ENCODE assay signal across 8 cellular contexts in the genomic region with DNA sequence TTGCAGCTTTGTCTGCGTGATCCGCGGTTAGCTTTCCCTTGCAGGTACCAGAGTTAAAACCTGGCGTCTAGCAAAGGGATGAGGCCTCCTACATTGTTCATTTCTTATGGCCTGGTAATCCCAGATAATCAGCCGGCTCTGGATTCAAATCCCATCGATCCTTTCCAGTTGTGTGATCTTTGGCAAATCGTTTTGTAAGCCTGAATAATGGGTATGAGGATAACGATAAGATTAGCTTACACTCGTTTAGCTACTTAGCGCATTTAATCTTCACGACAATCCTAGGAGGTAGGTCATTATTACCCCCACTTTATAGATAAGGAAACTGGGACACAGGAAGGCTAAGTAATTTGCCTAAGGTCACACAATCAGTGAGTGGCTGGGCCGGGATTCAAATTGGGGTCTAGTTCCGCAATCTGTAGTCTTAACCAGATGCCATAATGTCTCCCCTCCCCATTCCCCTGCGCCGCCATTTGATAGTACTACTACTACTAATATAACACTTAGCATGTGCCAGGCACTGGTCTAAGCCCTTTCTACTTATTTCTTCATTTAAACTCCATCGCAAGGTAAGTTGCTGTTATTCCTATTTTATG. TPM values are rescaled to one million over a fixed set of nuclear protein-coding genes. Genes with fewer than 3 reads are reported as not detected.
DNase-seq lines count a peak whose midpoint lies in the region; ATAC-seq and TF ChIP-seq lines count a peak whose summit lies in the region.

No MANE protein-coding gene starts in this region.

- H3K36me3 ChIP-seq in vagina, result no peaks in the 10 kb centered on the region
- peaks cover 3% of the 10 kb centered on the region for H3K36me3 ChIP-seq in effector memory CD4-positive, alpha-beta T cell (ENCODE audit: control insufficient read depth, insufficient read depth, low read length)

- H3K27ac Mint-ChIP-seq in activated CD4-positive, alpha-beta memory T cell treated with anti-CD3 and anti-CD28 coated beads, Interleukin-2, amount 10 ng/mL, durations not matched to agents 7 days and 5 days, result peak overlapping the region; percentile 88

- CTCF ChIA-PET in activated CD4-positive, alpha-beta memory T cell treated with anti-CD3 and anti-CD28 coated beads, Interleukin-2, amount 10 ng/mL, durations not matched to agents 7 days and 5 days (lab: Charles Lee), result interaction anchor here (1.2 to 1.7 kb wide), 4 partner anchors 47 to 331 kb away, joined by 3 to 8 read pairs (median 6); a partner anchor contains a TSS

- DNase-seq in left cardiac atrium (peak; percentile 4), left ventricle myocardium superior (no peak), vagina (ENCODE audit: extremely low spot score in 2 of 2) (no peak), lower leg skin (ENCODE audit: low spot score in 2 of 2) (no peak)
- no peak for DNase-seq in activated CD4-positive, alpha-beta memory T cell treated with anti-CD3 and anti-CD28 coated beads, Interleukin-2, amount 10 ng/mL, durations not matched to agents 7 days and 5 days
- no peak for DNase-seq in stimulated activated naive CD4-positive, alpha-beta T cell treated with Interleukin-2 at 50 U/mL for 16 hours (lab: John Stamatoyannopoulos, UW)
- DNase-seq in effector memory CD4-positive, alpha-beta T cell, result no peak

- H3K27me3 ChIP-seq in vagina, result no peaks in the 10 kb centered on the region
- H3K27me3 ChIP-seq in effector memory CD4-positive, alpha-beta T cell (replicated peaks; ENCODE audit: control insufficient read depth, insufficient read depth, low read length, poor library complexity, severe bottlenecking), result no peaks in the 10 kb centered on the region

- intact Hi-C loops in left cardiac atrium (cut with DNase I) (loop anchor here (2.0 to 10.0 kb wide), 5 partner anchors 193 to 453 kb away; no protein-coding TSS in a partner anchor), left ventricle myocardium superior (cut with micrococcal nuclease) (no loop called here), vagina (cut with DNase I) (loop anchor here (2.0 to 10.0 kb wide), 2 partner anchors 193 to 333 kb away; no protein-coding TSS in a partner anchor), lower leg skin (cut with DNase I; ENCODE audit: low total_unique reads) (loop anchor here (10.0 kb wide), 2 partner anchors 193 to 333 kb away; no protein-coding TSS in a partner anchor)

- TF ChIP-seq POLR2A in vagina (IDR thresholded peaks at IDR 0.05), result no peak
- no peak for TF ChIP-seq POLR2A in lower leg skin (IDR thresholded peaks at IDR 0.05)

- peak overlapping the region; percentile 85 for H3K4me3 Mint-ChIP-seq in activated CD4-positive, alpha-beta memory T cell treated with anti-CD3 and anti-CD28 coated beads, Interleukin-2, amount 10 ng/mL, durations not matched to agents 7 days and 5 days

- POLR2A ChIA-PET in activated CD4-positive, alpha-beta memory T cell treated with anti-CD3 and anti-CD28 coated beads, Interleukin-2, amount 10 ng/mL, durations not matched to agents 7 days and 5 days (lab: Charles Lee), result interaction anchor here (1.0 to 2.7 kb wide), 7 partner anchors 25 to 332 kb away, joined by 3 to 38 read pairs (median 10); a partner anchor contains a TSS

- no peaks in the 10 kb centered on the region for H3K27me3 Mint-ChIP-seq in activated CD4-positive, alpha-beta memory T cell treated with anti-CD3 and anti-CD28 coated beads, Interleukin-2, amount 10 ng/mL, durations not matched to agents 7 days and 5 days

- peaks cover 28% of the 10 kb centered on the region for H3K36me3 Mint-ChIP-seq in activated CD4-positive, alpha-beta memory T cell treated with anti-CD3 and anti-CD28 coated beads, Interleukin-2, amount 10 ng/mL, durations not matched to agents 7 days and 5 days (ENCODE audit: low read depth)

- TF ChIP-seq CTCF in vagina (IDR thresholded peaks at IDR 0.05) (no peak), lower leg skin (IDR thresholded peaks at IDR 0.05) (no peak)

- 63% methylated on average over 16 of the region's 16 CpGs for WGBS in lower leg skin, 2 donors

- H3K27ac ChIP-seq in vagina, result no peak overlapping the region
- no peak overlapping the region for H3K27ac ChIP-seq in effector memory CD4-positive, alpha-beta T cell (ENCODE audit: insufficient read depth, low read length, poor library complexity, severe bottlenecking)

- H3K4me3 ChIP-seq in iPS-11a (ENCODE audit: low read depth, low read length) (peak overlapping the region; percentile 45), vagina (peak overlapping the region; percentile 38 to 51), lower leg skin (ENCODE audit: low read depth, poor library complexity, severe bottlenecking) (no peak overlapping the region)
- H3K4me3 ChIP-seq in effector memory CD4-positive, alpha-beta T cell (ENCODE audit: insufficient read depth, low read depth, low read length, poor library complexity, severe bottlenecking), result no peak overlapping the region

- no peaks in the 10 kb centered on the region for H3K9me3 ChIP-seq in vagina
- H3K9me3 ChIP-seq in effector memory CD4-positive, alpha-beta T cell (ENCODE audit: control insufficient read depth, low read length), result no peaks in the 10 kb centered on the region

- peaks cover 43% of the 10 kb centered on the region for H3K4me1 Mint-ChIP-seq in activated CD4-positive, alpha-beta memory T cell treated with anti-CD3 and anti-CD28 coated beads, Interleukin-2, amount 10 ng/mL, durations not matched to agents 7 days and 5 days

- ATAC-seq in left cardiac atrium, result no peak
- ATAC-seq in left ventricle myocardium superior, result no peak

- peaks cover 28% of the 10 kb centered on the region for H3K4me1 ChIP-seq in vagina
- peaks cover 38% of the 10 kb centered on the region for H3K4me1 ChIP-seq in effector memory CD4-positive, alpha-beta T cell (ENCODE audit: control insufficient read depth, insufficient read depth, low read length, poor library complexity, severe bottlenecking)

- H3K9me3 Mint-ChIP-seq in activated CD4-positive, alpha-beta memory T cell treated with anti-CD3 and anti-CD28 coated beads, Interleukin-2, amount 10 ng/mL, durations not matched to agents 7 days and 5 days, result no peaks in the 10 kb centered on the region

RNA-seq across cellular contexts. Expression of a gene that starts 1.7 kb away (rescaled TPM):
- total RNA-seq in left cardiac atrium, result 100 to 1,000 TPM; 101 to 132 TPM
- 100 TPM for total RNA-seq in left ventricle myocardium superior
- 100 to 1,000 TPM; 180 to 187 TPM for total RNA-seq in activated CD4-positive, alpha-beta memory T cell treated with anti-CD3 and anti-CD28 coated beads, Interleukin-2, amount 10 ng/mL, durations not matched to agents 7 days and 5 days
- 168 TPM for total RNA-seq in vagina
- total RNA-seq in lower leg skin, result 100 to 1,000 TPM; 112 to 159 (median 121) TPM

RNA-seq across cellular contexts. Expression of a gene that starts 26.6 kb away (rescaled TPM):
- total RNA-seq in left cardiac atrium (100 to 1,000 TPM; 109 to 132 TPM), left ventricle myocardium superior (155 TPM), vagina (73.9 TPM), lower leg skin (10 to 100 TPM; 57.7 to 98.0 (median 73.5) TPM)
- 10 to 100 TPM; 59.6 to 60.0 TPM for total RNA-seq in activated CD4-positive, alpha-beta memory T cell treated with anti-CD3 and anti-CD28 coated beads, Interleukin-2, amount 10 ng/mL, durations not matched to agents 7 days and 5 days

RNA-seq across cellular contexts. Expression of a gene that starts 40.9 kb away (rescaled TPM):
- total RNA-seq in left cardiac atrium (10 to 100 TPM; 42.0 to 60.8 TPM), left ventricle myocardium superior (31.4 TPM), vagina (72.4 TPM), lower leg skin (10 to 100 TPM; 12.8 to 24.9 (median 18.7) TPM)
- 10 to 100 TPM; 27.6 to 29.4 TPM for total RNA-seq in activated CD4-positive, alpha-beta memory T cell treated with anti-CD3 and anti-CD28 coated beads, Interleukin-2, amount 10 ng/mL, durations not matched to agents 7 days and 5 days

RNA-seq across cellular contexts. Expression of a gene that starts 46.9 kb away (rescaled TPM):
- 10 to 100 TPM; 22.1 to 23.9 TPM for total RNA-seq in left cardiac atrium
- total RNA-seq in left ventricle myocardium superior, result 32.9 TPM
- total RNA-seq in activated CD4-positive, alpha-beta memory T cell treated with anti-CD3 and anti-CD28 coated beads, Interleukin-2, amount 10 ng/mL, durations not matched to agents 7 days and 5 days, result 10 to 100 TPM; 55.3 to 57.0 TPM
- total RNA-seq in vagina, result 32.4 TPM
- 10 to 100 TPM; 22.2 to 35.4 (median 31.2) TPM for total RNA-seq in lower leg skin

RNA-seq across cellular contexts. Expression of a gene that starts 47.4 kb away (rescaled TPM):
- total RNA-seq in left cardiac atrium, result 100 to 1,000 TPM; 137 to 138 TPM
- total RNA-seq in left ventricle myocardium superior, result 210 TPM
- total RNA-seq in activated CD4-positive, alpha-beta memory T cell treated with anti-CD3 and anti-CD28 coated beads, Interleukin-2, amount 10 ng/mL, durations not matched to agents 7 days and 5 days, result 10 to 100 TPM; 89.0 to 89.8 TPM
- 63.8 TPM for total RNA-seq in vagina
- total RNA-seq in lower leg skin, result 10 to 100 TPM; 52.8 to 75.6 (median 65.9) TPM

Comparison
In these comparisons a context has a peak if more than half of its experiments do, and no peak if none do; other contexts are left out.
1. H3K4me3 ChIP-seq: peak in iPS-11a (single experiment) and vagina (2 of 2); none in lower leg skin (single experiment) and effector memory CD4-positive, alpha-beta T cell (single experiment).